ENCODE assay signal across 19 cellular contexts in the genomic region with DNA sequence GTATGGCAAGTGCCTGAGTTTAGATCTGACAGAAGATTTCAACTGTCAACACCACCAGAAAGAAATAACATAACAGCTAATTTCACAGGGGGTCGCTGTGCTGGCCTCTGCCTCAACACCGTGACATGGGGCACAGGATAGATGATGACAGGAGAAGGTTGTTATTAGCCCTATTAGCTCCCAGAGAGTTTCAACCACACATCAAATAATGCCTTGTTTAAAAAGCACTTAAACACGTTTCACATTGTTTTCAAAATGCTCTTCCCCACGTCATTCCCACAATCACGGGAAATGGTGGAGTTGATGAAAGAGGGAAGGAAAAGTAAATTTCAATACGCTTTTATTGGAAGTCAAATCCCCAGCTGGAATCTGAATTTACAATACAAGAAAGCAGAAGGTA.
A peak's percentile ranks its signal among the peaks of the same experiment; 100 is the strongest.
DNase-seq lines count a peak whose midpoint lies in the region; FAIRE-seq and TF ChIP-seq lines count a peak whose summit lies in the region.
"Had no signal": no experiment of that assay in that cellular context is flagged by ENCODE, and none has a peak within 500 bp of the region (broad histone marks: within the 10 kb centered on the region; RNA-seq: fewer than 3 reads in every experiment).

No MANE protein-coding gene starts in this region.

- no peaks in the 10 kb centered on the region for H3K27me3 Mint-ChIP-seq in endodermal cell (ENCODE audit: insufficient read depth)
- H3K27me3 Mint-ChIP-seq in activated naive CD8-positive, alpha-beta T cell treated with anti-CD3 and anti-CD28 coated beads for 36 hours: peaks cover 6% of the 10 kb centered on the region
- H3K27me3 Mint-ChIP-seq: B cell; CD4-positive, alpha-beta memory T cell had no signal

- DNase-seq in SHP77 treated with DMSO at 0.1 percent for 48 hours (lab: John Stamatoyannopoulos, UW) (peak; percentile 2), SHP77 (lab: John Stamatoyannopoulos, UW) (no peak), NCI-H2227 treated with DMSO at 0.1 percent for 48 hours (lab: John Stamatoyannopoulos, UW) (peak; percentile 90), endodermal cell (no peak), urothelium cell line (ENCODE audit: low spot score) (no peak), NCI-H345 treated with DMSO at 0.1 percent for 48 hours (lab: John Stamatoyannopoulos, UW; ENCODE audit: unreplicated experiment) (no peak), foreskin melanocyte (no peak)
- DNase-seq in activated naive CD8-positive, alpha-beta T cell treated with anti-CD3 and anti-CD28 coated beads for 36 hours: no peak
- DNase-seq: ACHN; CD4-positive, alpha-beta memory T cell; GM23248; NCI-H187 treated with DMSO at 0.1 percent for 48 hours; NCI-H446 treated with DMSO at 0.1 percent for 48 hours; RPMI8226; T-helper 9 cell had no signal

- no peak overlapping the region for H3K4me3 Mint-ChIP-seq in endodermal cell
- no peak overlapping the region for H3K4me3 Mint-ChIP-seq in activated naive CD8-positive, alpha-beta T cell treated with anti-CD3 and anti-CD28 coated beads for 36 hours
- H3K4me3 Mint-ChIP-seq: B cell; CD4-positive, alpha-beta memory T cell had no signal

- peak; percentile 68 for FAIRE-seq in urothelium cell line (lab: Jason Lieb, UNC)
- FAIRE-seq: GM18507, HTR-8/SVneo had no signal

- no peaks in the 10 kb centered on the region for H3K27me3 ChIP-seq in endodermal cell (ENCODE audit: control insufficient read depth, insufficient read depth, low read length, poor library complexity, severe bottlenecking)

- no peaks in the 10 kb centered on the region for H3K9me3 ChIP-seq in endodermal cell (ENCODE audit: control insufficient read depth, low read length)
- H3K9me3 ChIP-seq: SJSA1 had no signal

- peaks cover 13% of the 10 kb centered on the region for H3K4me1 Mint-ChIP-seq in endodermal cell
- H3K4me1 Mint-ChIP-seq in activated naive CD8-positive, alpha-beta T cell treated with anti-CD3 and anti-CD28 coated beads for 36 hours: no peaks in the 10 kb centered on the region
- H3K4me1 Mint-ChIP-seq: B cell; CD4-positive, alpha-beta memory T cell had no signal

- no peak overlapping the region for H3K27ac ChIP-seq in endodermal cell (ENCODE audit: low read depth, low read length)
- H3K27ac ChIP-seq: GM23248, SJSA1 had no signal

- no peaks in the 10 kb centered on the region for H3K36me3 Mint-ChIP-seq in endodermal cell (ENCODE audit: low read depth)
- no peaks in the 10 kb centered on the region for H3K36me3 Mint-ChIP-seq in activated naive CD8-positive, alpha-beta T cell treated with anti-CD3 and anti-CD28 coated beads for 36 hours
- H3K36me3 Mint-ChIP-seq: CD4-positive, alpha-beta memory T cell had no signal

- 85 to 100% methylated on average over 1 to 5 of the region's 6 CpGs for WGBS in endodermal cell (ENCODE audit: insufficient coverage in 1 of 2, insufficient read length in 1 of 2), 2 experiments

- no peaks in the 10 kb centered on the region for H3K9me3 Mint-ChIP-seq in endodermal cell
- no peaks in the 10 kb centered on the region for H3K9me3 Mint-ChIP-seq in activated naive CD8-positive, alpha-beta T cell treated with anti-CD3 and anti-CD28 coated beads for 36 hours

- H3K4me3 ChIP-seq in endodermal cell (ENCODE audit: low read length): no peak overlapping the region
- H3K4me3 ChIP-seq: GM23248, SJSA1 had no signal

- H3K36me3 ChIP-seq in endodermal cell (ENCODE audit: control insufficient read depth, insufficient read depth, low read length): no peaks in the 10 kb centered on the region
- H3K36me3 ChIP-seq: SJSA1 had no signal

- TF ChIP-seq CTCF in endodermal cell (conservative IDR thresholded peaks at IDR 0.05): peak; percentile 25

- H3K9ac ChIP-seq in endodermal cell (ENCODE audit: extremely low read depth, low read length, poor library complexity, severe bottlenecking): no peak overlapping the region
- H3K9ac ChIP-seq: GM23248 had no signal

- peaks cover 4% of the 10 kb centered on the region for H3K4me1 ChIP-seq in endodermal cell (ENCODE audit: control insufficient read depth, insufficient read depth, low read length)
- H3K4me1 ChIP-seq: SJSA1 had no signal

- H3K27ac Mint-ChIP-seq in endodermal cell: no peak overlapping the region
- no peak overlapping the region for H3K27ac Mint-ChIP-seq in activated naive CD8-positive, alpha-beta T cell treated with anti-CD3 and anti-CD28 coated beads for 36 hours
- H3K27ac Mint-ChIP-seq: B cell; CD4-positive, alpha-beta memory T cell had no signal

Comparison
In these comparisons a context has a peak if more than half of its experiments do, and no peak if none do; other contexts are left out.
1. DNase-seq: peak in SHP77 treated with DMSO at 0.1 percent for 48 hours (single experiment) and NCI-H2227 treated with DMSO at 0.1 percent for 48 hours (single experiment); none in SHP77 (0 of 2), endodermal cell (single experiment), urothelium cell line (single experiment), NCI-H345 treated with DMSO at 0.1 percent for 48 hours (single experiment), foreskin melanocyte (single experiment) and activated naive CD8-positive, alpha-beta T cell treated with anti-CD3 and anti-CD28 coated beads for 36 hours (single experiment).